In the genomic region with DNA sequence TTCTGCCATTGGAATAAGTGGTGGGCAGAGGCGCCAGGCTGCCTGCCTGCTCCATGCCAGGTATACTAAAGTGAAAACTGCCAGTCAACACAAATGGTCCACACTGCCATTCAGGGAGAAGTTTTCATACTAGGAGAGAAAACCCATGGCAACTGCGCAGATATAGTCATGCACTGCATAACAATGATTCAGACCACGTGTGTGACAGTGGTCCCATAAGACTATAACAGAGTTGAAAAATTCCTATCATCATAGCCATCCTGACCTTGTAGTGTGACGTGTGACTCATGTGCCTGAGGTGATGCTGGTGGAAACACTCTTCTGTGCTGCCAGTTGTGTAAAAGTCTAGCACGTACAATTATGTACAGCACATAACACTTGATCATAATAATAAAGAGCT, we compare ENCODE assay signal across 24 cellular contexts. TPM values are rescaled to one million over a fixed set of nuclear protein-coding genes. Genes with fewer than 3 reads are reported as not detected.
DNase-seq lines count a peak whose midpoint lies in the region; ATAC-seq and TF ChIP-seq lines count a peak whose summit lies in the region.
"Had no signal": no experiment of that assay in that cellular context is flagged by ENCODE, and none has a peak within 500 bp of the region (broad histone marks: within the 10 kb centered on the region; RNA-seq: fewer than 3 reads in every experiment).

No MANE protein-coding gene starts in this region.

- 73 to 76% methylated on average over 5 of the region's 5 CpGs for WGBS in GM23248 (ENCODE audit: low coverage in 1 of 2, low lambda C conversion rate in 2 of 2, missing lambda C conversion rate in 2 of 2), 2 experiments

- peaks cover 87% of the 10 kb centered on the region for H3K36me3 Mint-ChIP-seq in CD4-positive, alpha-beta T cell (ENCODE audit: low read depth)
- H3K36me3 Mint-ChIP-seq: neural progenitor cell, type B pancreatic cell had no signal

- H3K27me3 Mint-ChIP-seq in CD4-positive, alpha-beta T cell = no peaks in the 10 kb centered on the region
- H3K27me3 Mint-ChIP-seq: activated CD4-positive, alpha-beta T cell treated with anti-CD3 and anti-CD28 coated beads, Interleukin-2, amount 10 ng/mL, durations not matched to agents 24 days and 14 days; activated naive CD8-positive, alpha-beta T cell had no signal

- H3K4me1 ChIP-seq in GM23248 (ENCODE audit: insufficient read depth) = peaks cover 2% of the 10 kb centered on the region; the same call in 1 of the 2 replicates
- H3K4me1 ChIP-seq: neural progenitor cell had no signal

- H3K9ac ChIP-seq in GM23248 = no peak overlapping the region
- H3K9ac ChIP-seq: BLaER1 treated with 17β-estradiol and CSF1 and Interleukin-3, amounts not matched to agents 10 nM and 100 nM; neural progenitor cell; SK-N-SH had no signal

- POLR2A ChIA-PET in CD4-positive, alpha-beta T cell (lab: Charles Lee) = interaction anchor here (1.2 kb wide), 1 partner anchor 14 kb away, joined by 3 read pairs; no protein-coding TSS in a partner anchor

- H3K36me3 ChIP-seq in GM23248 (ENCODE audit: low read depth) = no peaks in the 10 kb centered on the region
- H3K36me3 ChIP-seq: neural progenitor cell, right lobe of liver had no signal

- H3K4me3 ChIP-seq in GM23248 (no peak overlapping the region), foreskin fibroblast (ENCODE audit: low read depth in 1 of 2, low read length in 2 of 2) (no peak overlapping the region)
- H3K4me3 ChIP-seq: BLaER1 treated with 17β-estradiol and CSF1 and Interleukin-3, amounts not matched to agents 10 nM and 100 nM; neural progenitor cell; right lobe of liver had no signal

- TF ChIP-seq CTCF in CD4-positive, alpha-beta T cell (IDR thresholded peaks at IDR 0.05) = no peak
- TF ChIP-seq CTCF in foreskin fibroblast (IDR thresholded peaks at IDR 0.05; ENCODE audit: low read depth, low read length) = no peak

- no peak overlapping the region for H3K27ac ChIP-seq in CD4-positive, alpha-beta T cell (ENCODE audit: low read depth, low read length)
- no peak overlapping the region for H3K27ac ChIP-seq in GM23248
- H3K27ac ChIP-seq: BLaER1 treated with 17β-estradiol and CSF1 and Interleukin-3, amounts not matched to agents 10 nM and 100 nM; neural progenitor cell; right lobe of liver had no signal

- peak overlapping the region; percentile 51 for H3K27ac Mint-ChIP-seq in CD4-positive, alpha-beta T cell
- H3K27ac Mint-ChIP-seq: activated naive CD8-positive, alpha-beta T cell; neural progenitor cell; progenitor cell of endocrine pancreas; type B pancreatic cell had no signal

- DNase-seq in CD4-positive, alpha-beta T cell = no peak
- DNase-seq in GM23248 (peak; percentile 15), T1000 (lab: John Stamatoyannopoulos, UW) (peak; percentile 61), foreskin fibroblast (peak; percentile 46 to 57), left lobe of liver (ENCODE audit: low spot score) (no peak)
- DNase-seq in effector CD8-positive, alpha-beta T cell (lab: John Stamatoyannopoulos, UW) = no peak
- DNase-seq: activated CD4-positive, alpha-beta T cell treated with anti-CD3 and anti-CD28 coated beads, Interleukin-2, amount 10 ng/mL, durations not matched to agents 24 days and 14 days; cerebellar nuclear complex; DMS79; Kasumi-1; mammary epithelial cell; NCI-H446; NCI-H774; right lobe of liver; SK-N-SH; stimulated activated CD4-positive, alpha-beta T cell treated with anti-CD3 and anti-CD28 coated beads, Interleukin-12 subunit alpha, Interleukin-12 subunit beta, amount 100 ng/mL, for 4 hours; stimulated activated CD4-positive, alpha-beta T cell treated with anti-CD3 and anti-CD28 coated beads, Interleukin-4, amount 100 ng/mL, for 1 hour had no signal

- H3K9me3 Mint-ChIP-seq in CD4-positive, alpha-beta T cell = no peaks in the 10 kb centered on the region
- H3K9me3 Mint-ChIP-seq: activated CD4-positive, alpha-beta T cell treated with anti-CD3 and anti-CD28 coated beads, Interleukin-2, amount 10 ng/mL, durations not matched to agents 24 days and 14 days; activated T-helper 1 cell treated with anti-CD3 and anti-CD28 coated beads, Interleukin-12 subunit alpha, Interleukin-12 subunit beta, Interleukin-2, Interleukin-4 antibody, amounts not matched to agents 30 ng/mL and 10 ng/mL and 1 ng/mL, durations not matched to agents 14 hours and 24 hours and 36 hours; neural progenitor cell; type B pancreatic cell had no signal

- H3K27me3 ChIP-seq in CD4-positive, alpha-beta T cell (ENCODE audit: control insufficient read depth, insufficient read depth, low read length) = no peaks in the 10 kb centered on the region
- no peaks in the 10 kb centered on the region for H3K27me3 ChIP-seq in GM23248 (replicated peaks; ENCODE audit: insufficient read depth)
- H3K27me3 ChIP-seq: BLaER1 treated with 17β-estradiol and CSF1 and Interleukin-3, amounts not matched to agents 10 nM and 100 nM; neural progenitor cell; right lobe of liver had no signal

- H3K4me1 Mint-ChIP-seq in CD4-positive, alpha-beta T cell (ENCODE audit: low read depth) = peaks cover 19% of the 10 kb centered on the region

- CTCF ChIA-PET in CD4-positive, alpha-beta T cell (lab: Charles Lee) = no interaction called here

- ATAC-seq in CD4-positive, alpha-beta T cell (ENCODE audit: poor library complexity) = no peak
- ATAC-seq in left lobe of liver (no peak), GM19467 (IDR thresholded peaks at IDR 0.05; ENCODE audit: unreplicated experiment) (no peak)
- ATAC-seq: right lobe of liver had no signal

- H3K9me2 ChIP-seq in GM23248 (ENCODE audit: insufficient read depth) = no peaks in the 10 kb centered on the region
- H3K9me2 ChIP-seq: SK-N-SH had no signal

- no peaks in the 10 kb centered on the region for H3K9me3 ChIP-seq in CD4-positive, alpha-beta T cell (ENCODE audit: control insufficient read depth, low read length)
- H3K9me3 ChIP-seq in GM23248 (ENCODE audit: low read depth) = no peaks in the 10 kb centered on the region
- H3K9me3 ChIP-seq: BLaER1 treated with 17β-estradiol and CSF1 and Interleukin-3, amounts not matched to agents 10 nM and 100 nM; right lobe of liver; SK-N-SH had no signal

- no peaks in the 10 kb centered on the region for H4K20me1 ChIP-seq in GM23248 (ENCODE audit: insufficient read depth)

- intact Hi-C loops in CD4-positive, alpha-beta T cell (cut with DNase I, micrococcal nuclease) = loop anchor here in 1 of 2 experiments (10.0 kb wide), 1 partner anchor 55 kb away; no protein-coding TSS in a partner anchor

- H3K4me2 ChIP-seq in GM23248 (ENCODE audit: unreplicated experiment) = no peak overlapping the region
- H3K4me2 ChIP-seq: BLaER1 treated with 17β-estradiol and CSF1 and Interleukin-3, amounts not matched to agents 10 nM and 100 nM; neural progenitor cell; SK-N-SH had no signal

- H2AFZ ChIP-seq in GM23248 = no peak overlapping the region
- H2AFZ ChIP-seq: neural progenitor cell had no signal

- no peaks in the 10 kb centered on the region for H3F3A ChIP-seq in GM23248 (ENCODE audit: insufficient read depth)

- H3K79me2 ChIP-seq in GM23248 (ENCODE audit: insufficient read depth) = no peaks in the 10 kb centered on the region

- in situ Hi-C loops in GM23248 (cut with MboI) = no loop called here

- H3K4me3 Mint-ChIP-seq in CD4-positive, alpha-beta T cell = no peak overlapping the region
- H3K4me3 Mint-ChIP-seq: activated CD4-positive, alpha-beta T cell treated with anti-CD3 and anti-CD28 coated beads, Interleukin-2, amount 10 ng/mL, durations not matched to agents 24 days and 14 days; activated naive CD8-positive, alpha-beta T cell; activated T-helper 1 cell treated with anti-CD3 and anti-CD28 coated beads, Interleukin-12 subunit alpha, Interleukin-12 subunit beta, Interleukin-2, Interleukin-4 antibody, amounts not matched to agents 30 ng/mL and 10 ng/mL and 1 ng/mL, durations not matched to agents 14 hours and 24 hours and 36 hours; neural progenitor cell; type B pancreatic cell had no signal

RNA-seq across cellular contexts. Expression of gene ZC3H12D, which starts 25.1 kb away (rescaled TPM):
- 10 to 100 TPM; 70.2 to 71.0 TPM for total RNA-seq in CD4-positive, alpha-beta T cell
- total RNA-seq in GM23248 (2014; rRNA removed; shearing (Covaris generic)) = 0.54 TPM in 1 of 2 replicates, not detected in the other
- not detected in 2 replicates for polyA plus RNA-seq in GM23248 (2016; fragmentation: Nextera tagmentation; extraction: Ambion mirVana)
- total RNA-seq in left lobe of liver = 0.86 TPM

RNA-seq across cellular contexts. Expression of gene SUMO4, which starts 59.7 kb away (rescaled TPM):
- 1 to 10 TPM; 8.6 to 8.7 TPM for total RNA-seq in CD4-positive, alpha-beta T cell
- total RNA-seq in GM23248 (2014; rRNA removed; shearing (Covaris generic)) = 6.3 TPM in 1 of 2 replicates, not detected in the other
- polyA plus RNA-seq in GM23248 (2016; fragmentation: Nextera tagmentation; extraction: Ambion mirVana) = 0.18 and 0.23 TPM in 2 replicates
- total RNA-seq in left lobe of liver = 1.1 TPM
- polyA plus RNA-seq: SK-N-SH had no signal

Comparison
In these comparisons a context has a peak if more than half of its experiments do, and no peak if none do; other contexts are left out.
1. DNase-seq: peak in GM23248 (single experiment), T1000 (single experiment) and foreskin fibroblast (2 of 2); none in CD4-positive, alpha-beta T cell (0 of 10), effector CD8-positive, alpha-beta T cell (single experiment) and left lobe of liver (single experiment).
2. RNA of gene ZC3H12D, which starts 25.1 kb away (total RNA-seq): 70.2 to 71.0 TPM in CD4-positive, alpha-beta T cell; 0.86 TPM in left lobe of liver (single experiment) and 0.54 TPM in GM23248; every median in the first group is over 10 times any median in the second.